In the genomic region with DNA sequence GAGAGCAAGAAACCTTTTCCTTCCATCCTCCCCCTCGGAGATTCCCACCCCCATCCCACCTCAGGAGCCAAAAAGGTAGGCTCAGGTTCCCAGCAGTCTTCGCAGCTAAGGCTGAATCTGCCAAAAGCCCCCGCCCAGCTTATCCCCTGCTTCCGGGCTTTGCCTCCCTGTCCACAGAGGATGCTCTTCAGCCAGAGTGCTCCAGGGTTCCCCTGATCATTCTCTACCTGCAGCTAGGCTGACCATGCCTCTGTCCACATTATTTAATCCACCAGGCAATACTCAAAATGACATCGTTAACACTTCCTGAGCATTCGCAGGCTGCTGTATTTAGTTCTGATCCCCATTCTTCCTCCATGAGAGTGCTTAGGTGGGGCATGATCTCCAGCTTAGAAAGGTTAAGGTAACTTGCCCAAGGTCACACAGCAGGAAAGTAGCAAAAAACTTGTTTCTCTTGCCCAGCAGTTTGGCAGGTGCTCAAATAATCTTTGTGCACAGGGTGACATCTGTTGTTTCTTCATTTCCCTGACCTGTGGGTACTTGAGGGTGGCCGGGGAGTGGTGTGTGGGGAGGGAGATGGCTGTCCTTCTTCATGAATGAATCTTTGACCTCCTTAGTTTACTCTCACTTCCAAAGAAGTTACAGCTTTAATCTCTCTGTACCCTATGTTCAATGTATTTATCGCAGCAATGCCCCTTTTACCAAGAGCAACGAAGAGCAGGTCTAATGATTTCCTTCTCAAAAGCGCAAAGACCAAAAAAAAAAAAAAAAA, we compare ENCODE assay signal across 8 cellular contexts. TPM values are rescaled to one million over a fixed set of nuclear protein-coding genes. Genes with fewer than 3 reads are reported as not detected.
DNase-seq lines count a peak whose midpoint lies in the region; ATAC-seq and TF ChIP-seq lines count a peak whose summit lies in the region.

No MANE protein-coding gene starts in this region.

- no peaks in the 10 kb centered on the region for H3K27me3 Mint-ChIP-seq in chondrocyte (ENCODE audit: low read depth)

- peak overlapping the region; percentile 52 for H3K27ac ChIP-seq in DOHH2 (ENCODE audit: low read depth, low read length)

- peak overlapping the region; percentile 73 for H3K4me3 ChIP-seq in DOHH2 (ENCODE audit: low read length)
- peak overlapping the region; percentile 71 for H3K4me3 ChIP-seq in Loucy (ENCODE audit: low read length, poor library complexity, severe bottlenecking)

- no peaks in the 10 kb centered on the region for H3K9me3 ChIP-seq in DOHH2 (ENCODE audit: control insufficient read depth, insufficient read depth, low read length)
- H3K9me3 ChIP-seq in Loucy (ENCODE audit: insufficient read depth, low read depth, low read length), result no peaks in the 10 kb centered on the region

- peak overlapping the region; percentile 78 for H3K4me2 ChIP-seq in DOHH2 (ENCODE audit: low read length)
- peak overlapping the region; percentile 81 for H3K4me2 ChIP-seq in Loucy (ENCODE audit: low read depth, low read length, poor library complexity, severe bottlenecking)

- ATAC-seq in GM18861 (IDR thresholded peaks at IDR 0.05; ENCODE audit: unreplicated experiment), result no peak
- no peak for ATAC-seq in GM19397 (IDR thresholded peaks at IDR 0.05; ENCODE audit: unreplicated experiment)
- no peak for ATAC-seq in GM21825 (IDR thresholded peaks at IDR 0.05; ENCODE audit: unreplicated experiment)
- ATAC-seq in HG03469 (IDR thresholded peaks at IDR 0.05; ENCODE audit: unreplicated experiment), result no peak

- no peaks in the 10 kb centered on the region for H3K36me3 Mint-ChIP-seq in chondrocyte (ENCODE audit: low read depth)

- no peaks in the 10 kb centered on the region for H3K9me3 Mint-ChIP-seq in chondrocyte (ENCODE audit: low read depth)

- peak overlapping the region; percentile 76 for H3K27ac Mint-ChIP-seq in chondrocyte (ENCODE audit: unreplicated experiment)

- H3K79me2 ChIP-seq in DOHH2 (ENCODE audit: control insufficient read depth, low read length) (no peaks in the 10 kb centered on the region), Loucy (ENCODE audit: insufficient read depth, low read length) (no peaks in the 10 kb centered on the region)

- peak overlapping the region; percentile 88 for H3K4me3 Mint-ChIP-seq in chondrocyte (ENCODE audit: unreplicated experiment)

- H2AFZ ChIP-seq in Loucy (ENCODE audit: low read length), result peak overlapping the region; percentile 7

- H3F3A ChIP-seq in DOHH2 (ENCODE audit: control insufficient read depth, insufficient read depth) (peaks cover 5% of the 10 kb centered on the region), Loucy (ENCODE audit: low read depth) (no peaks in the 10 kb centered on the region; the same call in 1 of the 2 replicates)

- DNase-seq in chondrocyte (ENCODE audit: low spot score), result peak; percentile 59
- peak; percentile 39 for DNase-seq in myocyte (ENCODE audit: low read depth)

- peak overlapping the region; percentile 62 for H3K9ac ChIP-seq in Loucy (ENCODE audit: low read depth, low read length, poor library complexity, severe bottlenecking)

- H4K20me1 ChIP-seq in DOHH2 (ENCODE audit: control insufficient read depth, insufficient read depth, low read depth, low read length) (no peaks in the 10 kb centered on the region), Loucy (ENCODE audit: insufficient read depth, low read length, poor library complexity, severe bottlenecking) (no peaks in the 10 kb centered on the region)

- peaks cover 33% of the 10 kb centered on the region for H3K4me1 ChIP-seq in DOHH2 (ENCODE audit: control insufficient read depth, low read length)
- H3K4me1 ChIP-seq in Loucy (ENCODE audit: insufficient read depth, low read length, poor library complexity, severe bottlenecking), result peaks cover 18% of the 10 kb centered on the region

- H3K9me2 ChIP-seq in DOHH2 (replicated peaks; ENCODE audit: control insufficient read depth, low read length), result no peaks in the 10 kb centered on the region
- H3K9me2 ChIP-seq in Loucy (replicated peaks; ENCODE audit: low read depth, low read length), result no peaks in the 10 kb centered on the region

- H3K27me3 ChIP-seq in DOHH2 (ENCODE audit: control insufficient read depth, low read length), result peaks cover 4% of the 10 kb centered on the region; the same call in 1 of the 2 replicates
- H3K27me3 ChIP-seq in Loucy (ENCODE audit: insufficient read depth, low read length, poor library complexity, severe bottlenecking), result no peaks in the 10 kb centered on the region

- TF ChIP-seq CTCF in DOHH2 (IDR thresholded peaks at IDR 0.05; ENCODE audit: low read depth, low read length, poor library complexity, severe bottlenecking) (no peak), Loucy (conservative IDR thresholded peaks at IDR 0.05; ENCODE audit: low read length) (no peak), chondrocyte (IDR thresholded peaks at IDR 0.05) (no peak)

- peaks cover 24% of the 10 kb centered on the region for H3K4me1 Mint-ChIP-seq in chondrocyte (ENCODE audit: low read depth)

- no peaks in the 10 kb centered on the region for H3K36me3 ChIP-seq in DOHH2 (ENCODE audit: control insufficient read depth, low read length)
- H3K36me3 ChIP-seq in Loucy (ENCODE audit: insufficient read depth, low read length), result no peaks in the 10 kb centered on the region

RNA-seq across cellular contexts. Expression of a gene that starts 0.9 kb away (rescaled TPM):
- total RNA-seq in chondrocyte (11.3 to 13.6 TPM (median 12.6 TPM) in 3 replicates), myocyte (13.7 and 18.0 TPM in 2 replicates)
- polyA plus RNA-seq in myocyte (2012), result 14.2 TPM

RNA-seq across cellular contexts. Expression of a gene that starts 40.0 kb away (rescaled TPM):
- total RNA-seq in chondrocyte (not detected in 3 replicates), myocyte (not detected in 2 replicates)
- polyA plus RNA-seq in myocyte (2012), result not detected

RNA-seq across cellular contexts. Expression of a gene that starts 43.4 kb away (rescaled TPM):
- total RNA-seq in chondrocyte (292 to 306 TPM (median 298 TPM) in 3 replicates), myocyte (230 and 249 TPM in 2 replicates)
- polyA plus RNA-seq in myocyte (2012), result 140 TPM
